1 cellular context compared by ENCODE assay signal in the genomic region with DNA sequence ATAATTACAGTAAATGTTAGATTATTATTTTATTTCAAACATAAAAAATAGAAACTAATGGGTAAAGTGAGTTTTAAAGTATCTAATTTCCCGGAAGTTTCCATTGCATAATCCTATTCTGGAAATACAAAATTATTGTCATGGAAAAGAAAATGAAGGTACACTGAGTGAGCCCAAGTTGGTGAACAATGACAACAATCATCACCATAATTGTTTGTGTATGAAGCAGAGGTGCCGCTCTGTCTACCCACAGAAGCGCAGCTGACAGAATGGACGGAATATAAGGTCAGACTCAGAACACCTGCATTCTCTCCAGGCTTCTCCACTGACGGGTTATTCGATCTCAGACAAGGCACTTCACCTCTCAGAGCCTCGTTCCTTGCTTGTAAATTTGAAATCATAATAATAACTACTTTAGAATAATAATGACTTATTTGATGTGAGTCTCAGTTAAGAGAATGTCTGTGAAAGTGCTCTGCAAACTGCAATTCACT.
TF ChIP-seq lines count a peak whose summit lies in the region.

No MANE protein-coding gene starts in this region.

TF ChIP-seq in GM23338, 12 proteins besides CTCF, POLR2A, EP300 and RAD21 (continued from another document):
- TF ChIP-seq REST (IDR thresholded peaks at IDR 0.05; ENCODE audit: unreplicated experiment) (no peak), NANOG (IDR thresholded peaks at IDR 0.05; ENCODE audit: borderline replicate concordance) (no peak), POLR2AphosphoS5 (IDR thresholded peaks at IDR 0.05; ENCODE audit: low read depth) (no peak), EZH2phosphoT487 (IDR thresholded peaks at IDR 0.05; ENCODE audit: unreplicated experiment) (no peak), ZNF114 (CRISPR knock-in tag; IDR thresholded peaks at IDR 0.05) (no peak)
- TF ChIP-seq, protein P1, sequence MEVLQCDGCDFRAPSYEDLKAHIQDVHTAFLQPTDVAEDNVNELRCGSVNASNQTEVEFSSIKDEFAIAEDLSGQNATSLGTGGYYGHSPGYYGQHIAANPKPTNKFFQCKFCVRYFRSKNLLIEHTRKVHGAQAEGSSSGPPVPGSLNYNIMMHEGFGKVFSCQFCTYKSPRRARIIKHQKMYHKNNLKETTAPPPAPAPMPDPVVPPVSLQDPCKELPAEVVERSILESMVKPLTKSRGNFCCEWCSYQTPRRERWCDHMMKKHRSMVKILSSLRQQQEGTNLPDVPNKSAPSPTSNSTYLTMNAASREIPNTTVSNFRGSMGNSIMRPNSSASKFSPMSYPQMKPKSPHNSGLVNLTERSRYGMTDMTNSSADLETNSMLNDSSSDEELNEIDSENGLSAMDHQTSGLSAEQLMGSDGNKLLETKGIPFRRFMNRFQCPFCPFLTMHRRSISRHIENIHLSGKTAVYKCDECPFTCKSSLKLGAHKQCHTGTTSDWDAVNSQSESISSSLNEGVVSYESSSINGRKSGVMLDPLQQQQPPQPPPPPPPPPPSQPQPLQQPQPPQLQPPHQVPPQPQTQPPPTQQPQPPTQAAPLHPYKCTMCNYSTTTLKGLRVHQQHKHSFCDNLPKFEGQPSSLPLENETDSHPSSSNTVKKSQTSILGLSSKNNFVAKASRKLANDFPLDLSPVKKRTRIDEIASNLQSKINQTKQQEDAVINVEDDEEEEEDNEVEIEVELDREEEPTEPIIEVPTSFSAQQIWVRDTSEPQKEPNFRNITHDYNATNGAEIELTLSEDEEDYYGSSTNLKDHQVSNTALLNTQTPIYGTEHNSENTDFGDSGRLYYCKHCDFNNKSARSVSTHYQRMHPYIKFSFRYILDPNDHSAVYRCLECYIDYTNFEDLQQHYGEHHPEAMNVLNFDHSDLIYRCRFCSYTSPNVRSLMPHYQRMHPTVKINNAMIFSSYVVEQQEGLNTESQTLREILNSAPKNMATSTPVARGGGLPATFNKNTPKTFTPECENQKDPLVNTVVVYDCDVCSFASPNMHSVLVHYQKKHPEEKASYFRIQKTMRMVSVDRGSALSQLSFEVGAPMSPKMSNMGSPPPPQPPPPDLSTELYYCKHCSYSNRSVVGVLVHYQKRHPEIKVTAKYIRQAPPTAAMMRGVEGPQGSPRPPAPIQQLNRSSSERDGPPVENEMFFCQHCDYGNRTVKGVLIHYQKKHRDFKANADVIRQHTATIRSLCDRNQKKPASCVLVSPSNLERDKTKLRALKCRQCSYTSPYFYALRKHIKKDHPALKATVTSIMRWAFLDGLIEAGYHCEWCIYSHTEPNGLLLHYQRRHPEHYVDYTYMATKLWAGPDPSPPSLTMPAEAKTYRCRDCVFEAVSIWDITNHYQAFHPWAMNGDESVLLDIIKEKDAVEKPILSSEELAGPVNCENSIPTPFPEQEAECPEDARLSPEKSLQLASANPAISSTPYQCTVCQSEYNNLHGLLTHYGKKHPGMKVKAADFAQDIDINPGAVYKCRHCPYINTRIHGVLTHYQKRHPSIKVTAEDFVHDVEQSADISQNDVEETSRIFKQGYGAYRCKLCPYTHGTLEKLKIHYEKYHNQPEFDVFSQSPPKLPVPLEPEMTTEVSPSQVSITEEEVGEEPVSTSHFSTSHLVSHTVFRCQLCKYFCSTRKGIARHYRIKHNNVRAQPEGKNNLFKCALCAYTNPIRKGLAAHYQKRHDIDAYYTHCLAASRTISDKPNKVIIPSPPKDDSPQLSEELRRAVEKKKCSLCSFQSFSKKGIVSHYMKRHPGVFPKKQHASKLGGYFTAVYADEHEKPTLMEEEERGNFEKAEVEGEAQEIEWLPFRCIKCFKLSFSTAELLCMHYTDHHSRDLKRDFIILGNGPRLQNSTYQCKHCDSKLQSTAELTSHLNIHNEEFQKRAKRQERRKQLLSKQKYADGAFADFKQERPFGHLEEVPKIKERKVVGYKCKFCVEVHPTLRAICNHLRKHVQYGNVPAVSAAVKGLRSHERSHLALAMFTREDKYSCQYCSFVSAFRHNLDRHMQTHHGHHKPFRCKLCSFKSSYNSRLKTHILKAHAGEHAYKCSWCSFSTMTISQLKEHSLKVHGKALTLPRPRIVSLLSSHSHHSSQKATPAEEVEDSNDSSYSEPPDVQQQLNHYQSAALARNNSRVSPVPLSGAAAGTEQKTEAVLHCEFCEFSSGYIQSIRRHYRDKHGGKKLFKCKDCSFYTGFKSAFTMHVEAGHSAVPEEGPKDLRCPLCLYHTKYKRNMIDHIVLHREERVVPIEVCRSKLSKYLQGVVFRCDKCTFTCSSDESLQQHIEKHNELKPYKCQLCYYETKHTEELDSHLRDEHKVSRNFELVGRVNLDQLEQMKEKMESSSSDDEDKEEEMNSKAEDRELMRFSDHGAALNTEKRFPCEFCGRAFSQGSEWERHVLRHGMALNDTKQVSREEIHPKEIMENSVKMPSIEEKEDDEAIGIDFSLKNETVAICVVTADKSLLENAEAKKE (CRISPR knock-in tag; IDR thresholded peaks at IDR 0.05), result no peak
TF ChIP-seq in GM23338: peak in this region for 0.
